ENCODE assay signal across 1 cellular context in the genomic region with DNA sequence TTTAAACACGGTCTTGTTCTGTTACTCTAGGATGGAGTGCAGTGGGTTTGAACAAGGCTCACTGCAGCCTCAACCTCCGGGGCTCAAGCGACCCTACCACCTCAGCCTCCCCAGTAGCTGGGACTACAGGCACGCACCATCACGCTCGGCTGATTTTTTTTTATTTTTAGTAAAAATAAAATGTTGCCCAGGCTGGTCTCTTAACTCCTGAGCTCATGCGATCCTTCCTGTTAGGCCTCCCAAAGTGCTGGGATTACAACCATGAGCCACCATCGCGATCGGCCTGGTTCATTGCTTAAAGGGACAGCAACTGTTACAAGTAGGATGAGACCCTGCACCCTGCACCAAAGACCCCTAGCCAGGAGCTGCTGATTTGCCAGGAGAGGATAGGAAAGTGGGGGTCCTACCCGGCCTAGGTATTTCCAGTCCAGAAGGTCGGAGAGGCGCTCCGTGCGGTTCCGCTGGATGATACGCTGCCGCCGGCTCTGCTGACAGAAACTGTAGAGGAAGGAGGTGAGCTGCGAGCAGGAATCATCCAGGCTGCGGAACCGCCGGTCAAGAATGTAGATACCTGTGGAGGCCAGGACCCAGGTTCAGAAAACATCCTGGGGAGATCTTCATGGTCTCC.
TF ChIP-seq lines count a peak whose summit lies in the region.

No MANE protein-coding gene starts in this region.

TF ChIP-seq in HepG2, 621 proteins besides CTCF, POLR2A, EP300 and RAD21:
- TF ChIP-seq, protein P1, sequence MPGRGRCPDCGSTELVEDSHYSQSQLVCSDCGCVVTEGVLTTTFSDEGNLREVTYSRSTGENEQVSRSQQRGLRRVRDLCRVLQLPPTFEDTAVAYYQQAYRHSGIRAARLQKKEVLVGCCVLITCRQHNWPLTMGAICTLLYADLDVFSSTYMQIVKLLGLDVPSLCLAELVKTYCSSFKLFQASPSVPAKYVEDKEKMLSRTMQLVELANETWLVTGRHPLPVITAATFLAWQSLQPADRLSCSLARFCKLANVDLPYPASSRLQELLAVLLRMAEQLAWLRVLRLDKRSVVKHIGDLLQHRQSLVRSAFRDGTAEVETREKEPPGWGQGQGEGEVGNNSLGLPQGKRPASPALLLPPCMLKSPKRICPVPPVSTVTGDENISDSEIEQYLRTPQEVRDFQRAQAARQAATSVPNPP (CRISPR knock-in tag; IDR thresholded peaks at IDR 0.05): no peak
- TF ChIP-seq ZNF296 (CRISPR knock-in tag; conservative IDR thresholded peaks at IDR 0.05): no peak
- TF ChIP-seq PCBP2 (optimal IDR thresholded peaks at IDR 0.05; ENCODE audit: low read depth, low read length, poor library complexity, severe bottlenecking): no peak
- no peak for TF ChIP-seq RBM39 (IDR thresholded peaks at IDR 0.05; ENCODE audit: low read depth, low read length, poor library complexity, severe bottlenecking)
- TF ChIP-seq ZNF772 (CRISPR knock-in tag; IDR thresholded peaks at IDR 0.05): no peak
- TF ChIP-seq ZNF629 (CRISPR knock-in tag; conservative IDR thresholded peaks at IDR 0.05): no peak
- TF ChIP-seq NFE2L1 (CRISPR knock-in tag; IDR thresholded peaks at IDR 0.05; ENCODE audit: borderline replicate concordance): no peak
- no peak for TF ChIP-seq RCOR2 (CRISPR knock-in tag; IDR thresholded peaks at IDR 0.05)
- TF ChIP-seq HNRNPK (IDR thresholded peaks at IDR 0.05; ENCODE audit: low read depth, low read length, poor library complexity, severe bottlenecking): no peak
- no peak for TF ChIP-seq YEATS2 (CRISPR knock-in tag; IDR thresholded peaks at IDR 0.05; ENCODE audit: borderline replicate concordance)
- TF ChIP-seq ZSCAN31 (CRISPR knock-in tag; IDR thresholded peaks at IDR 0.05; ENCODE audit: low read depth): no peak
- no peak for TF ChIP-seq ELF3 (CRISPR knock-in tag; IDR thresholded peaks at IDR 0.05)
- TF ChIP-seq BRD4 (CRISPR knock-in tag; IDR thresholded peaks at IDR 0.05): no peak
- TF ChIP-seq RFXAP (CRISPR knock-in tag; IDR thresholded peaks at IDR 0.05; ENCODE audit: borderline replicate concordance): no peak
- no peak for TF ChIP-seq GPN1 (CRISPR knock-in tag; IDR thresholded peaks at IDR 0.05; ENCODE audit: borderline replicate concordance)
- TF ChIP-seq CREB1 (IDR thresholded peaks at IDR 0.05): no peak
- no peak for TF ChIP-seq CREB1 (CRISPR knock-in tag; IDR thresholded peaks at IDR 0.05)
- no peak for TF ChIP-seq MTF2 (CRISPR knock-in tag; IDR thresholded peaks at IDR 0.05; ENCODE audit: borderline replicate concordance)
- TF ChIP-seq, protein P2, sequence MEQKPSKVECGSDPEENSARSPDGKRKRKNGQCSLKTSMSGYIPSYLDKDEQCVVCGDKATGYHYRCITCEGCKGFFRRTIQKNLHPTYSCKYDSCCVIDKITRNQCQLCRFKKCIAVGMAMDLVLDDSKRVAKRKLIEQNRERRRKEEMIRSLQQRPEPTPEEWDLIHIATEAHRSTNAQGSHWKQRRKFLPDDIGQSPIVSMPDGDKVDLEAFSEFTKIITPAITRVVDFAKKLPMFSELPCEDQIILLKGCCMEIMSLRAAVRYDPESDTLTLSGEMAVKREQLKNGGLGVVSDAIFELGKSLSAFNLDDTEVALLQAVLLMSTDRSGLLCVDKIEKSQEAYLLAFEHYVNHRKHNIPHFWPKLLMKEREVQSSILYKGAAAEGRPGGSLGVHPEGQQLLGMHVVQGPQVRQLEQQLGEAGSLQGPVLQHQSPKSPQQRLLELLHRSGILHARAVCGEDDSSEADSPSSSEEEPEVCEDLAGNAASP (CRISPR knock-in tag; IDR thresholded peaks at IDR 0.05; ENCODE audit: borderline replicate concordance): no peak
